In genomic region chr3:46907960-46908293, GRCh38 we compare ENCODE assay signal across 18 cellular contexts. TPM values are rescaled to one million over a fixed set of nuclear protein-coding genes. Genes with fewer than 3 reads are reported as not detected.
DNase-seq lines count a peak whose midpoint lies in the region; ATAC-seq, FAIRE-seq and TF ChIP-seq lines count a peak whose summit lies in the region.
"Had no signal": no experiment of that assay in that cellular context is flagged by ENCODE, and none has a peak within 500 bp of the region (broad histone marks: within the 10 kb centered on the region; RNA-seq: fewer than 3 reads in every experiment).

No MANE protein-coding gene starts in this region.

- CTCF ChIA-PET in A549 (lab: Yijun Ruan, JAX), result interaction anchor here (0.9 to 2.6 kb wide), 5 partner anchors 7 to 205 kb away, joined by 3 to 39 read pairs (median 14); no protein-coding TSS in a partner anchor
- CTCF ChIA-PET in Calu3 (lab: Charles Lee), result no interaction called here
- CTCF ChIA-PET in OCI-LY7 (lab: Charles Lee; ENCODE audit: unreplicated experiment), result no interaction called here

- intact Hi-C loops in Calu3 (cut with micrococcal nuclease; ENCODE audit: unreplicated experiment), result loop anchor here (5.0 kb wide), 1 partner anchor 41 kb away; no protein-coding TSS in a partner anchor
- intact Hi-C loops in OCI-LY7 (cut with micrococcal nuclease; ENCODE audit: unreplicated experiment), result no loop called here

- TF ChIP-seq CTCF in A549 (IDR thresholded peaks at IDR 0.05) (0 out of 3 replicates have a peak, but pooled peaks have one; percentile 9), Calu3 (IDR thresholded peaks at IDR 0.05; ENCODE audit: unreplicated experiment) (no peak), OCI-LY7 (conservative IDR thresholded peaks at IDR 0.05; ENCODE audit: low read length) (0 out of 2 replicates have a peak, but pooled peaks have one; percentile 43)

- no peak for TF ChIP-seq EP300 in A549 (IDR thresholded peaks at IDR 0.05)

- no peaks in the 10 kb centered on the region for H3K79me2 ChIP-seq in OCI-LY7 (ENCODE audit: insufficient read depth, low read depth, low read length)

- no peak overlapping the region for H3K27ac Mint-ChIP-seq in Calu3 (ENCODE audit: unreplicated experiment)
- H3K27ac Mint-ChIP-seq: CD14-positive monocyte; CD8-positive, alpha-beta T cell; H9; IgD-negative memory B cell had no signal

- H3K4me1 ChIP-seq in A549, result peaks cover 9% of the 10 kb centered on the region; the same call in 2 of the 3 replicates
- peaks cover 11% of the 10 kb centered on the region for H3K4me1 ChIP-seq in OCI-LY7 (ENCODE audit: insufficient read depth, low read length, poor library complexity, severe bottlenecking)
- H3K4me1 ChIP-seq: Caco-2 had no signal

- no peaks in the 10 kb centered on the region for H3K9me2 ChIP-seq in OCI-LY7 (ENCODE audit: insufficient read depth, low read length)

- DNase-seq in A549 (ENCODE audit: low read depth in 1 of 2, low spot score in 1 of 2) (no peak), Calu3 (no peak), OCI-LY7 (ENCODE audit: low spot score) (no peak), frontal cortex (ENCODE audit: low spot score in 2 of 2) (no peak), NCI-H1048 (lab: John Stamatoyannopoulos, UW) (no peak), MG63 (no peak), COR-L47 (lab: John Stamatoyannopoulos, UW) (no peak), NAMALWA (ENCODE audit: low spot score) (no peak)
- DNase-seq: DMS53, GF-D8, GOT3, H9 had no signal

- H2AFZ ChIP-seq in OCI-LY7 (ENCODE audit: low read length), result no peak overlapping the region

- no peak for TF ChIP-seq POLR2A in A549 (IDR thresholded peaks at IDR 0.05; ENCODE audit: low read length)

- H4K20me1 ChIP-seq in OCI-LY7 (ENCODE audit: insufficient read depth, low read length), result no peaks in the 10 kb centered on the region

- no peak for ATAC-seq in A549
- ATAC-seq: CD8-positive, alpha-beta T cell had no signal

- no peaks in the 10 kb centered on the region for H3K9me3 ChIP-seq in A549
- no peaks in the 10 kb centered on the region for H3K9me3 ChIP-seq in OCI-LY7 (ENCODE audit: low read length)
- no peaks in the 10 kb centered on the region for H3K9me3 ChIP-seq in MG63
- H3K9me3 ChIP-seq: Caco-2 had no signal

- no peaks in the 10 kb centered on the region for H3K36me3 Mint-ChIP-seq in Calu3 (ENCODE audit: insufficient read depth, unreplicated experiment)
- H3K36me3 Mint-ChIP-seq: CD8-positive, alpha-beta T cell; IgD-negative memory B cell had no signal

- H3K4me3 ChIP-seq in A549, result no peak overlapping the region
- H3K4me3 ChIP-seq in OCI-LY7 (ENCODE audit: low read depth, low read length, poor library complexity, severe bottlenecking), result no peak overlapping the region
- no peak overlapping the region for H3K4me3 ChIP-seq in MG63

- TF ChIP-seq RAD21 in A549 (conservative IDR thresholded peaks at IDR 0.05 in 1 of 2, IDR thresholded peaks at IDR 0.05 in 1 of 2), result no peak

- H3K27me3 Mint-ChIP-seq in Calu3 (ENCODE audit: unreplicated experiment), result no peaks in the 10 kb centered on the region
- H3K27me3 Mint-ChIP-seq: IgD-negative memory B cell had no signal

- H3K36me3 ChIP-seq in OCI-LY7 (ENCODE audit: insufficient read depth, low read length) (no peaks in the 10 kb centered on the region), MG63 (no peaks in the 10 kb centered on the region)

- POLR2A ChIA-PET in A549 (lab: Yijun Ruan, JAX), result no interaction called here
- POLR2A ChIA-PET in OCI-LY7 (lab: Charles Lee), result no interaction called here

- H3K27ac ChIP-seq in A549 (no peak overlapping the region), OCI-LY7 (ENCODE audit: low read depth, low read length, poor library complexity, severe bottlenecking) (no peak overlapping the region)

- H3K4me1 Mint-ChIP-seq in Calu3 (ENCODE audit: low read depth, unreplicated experiment), result peaks cover 7% of the 10 kb centered on the region

- H3K4me2 ChIP-seq in A549 (no peak overlapping the region), OCI-LY7 (ENCODE audit: low read length) (no peak overlapping the region)

- no peak for FAIRE-seq in A549 (lab: Jason Lieb, UNC)
- peak; percentile 6 for FAIRE-seq in frontal cortex (lab: Jason Lieb, UNC)

- no peak overlapping the region for H3K4me3 Mint-ChIP-seq in Calu3 (ENCODE audit: low read depth, unreplicated experiment)
- H3K4me3 Mint-ChIP-seq: CD14-positive monocyte; CD8-positive, alpha-beta T cell; H9; IgD-negative memory B cell had no signal

- BruUV-seq in Calu3 (replicated peaks; lab: Mats Ljungman, UMichigan), result TSS peak; percentile 22
- no TSS peak for BruUV-seq in OCI-LY7 (replicated peaks; lab: Mats Ljungman, UMichigan)

- 9% methylated on average over 1 of the region's 1 CpG for WGBS in A549 (ENCODE audit: missing lambda C conversion rate)

- no peaks in the 10 kb centered on the region for H3K27me3 ChIP-seq in MG63

- no peaks in the 10 kb centered on the region for H3K9me3 Mint-ChIP-seq in Calu3 (ENCODE audit: low read depth, unreplicated experiment)
- H3K9me3 Mint-ChIP-seq: CD8-positive, alpha-beta T cell; H9; IgD-negative memory B cell had no signal

TF ChIP-seq in A549, 52 proteins besides CTCF, POLR2A, EP300 and RAD21:
- TF ChIP-seq EHMT2 (IDR thresholded peaks at IDR 0.05; ENCODE audit: low read depth) (no peak), CBX8 (IDR thresholded peaks at IDR 0.05) (no peak), ZSCAN20 (CRISPR knock-in tag; IDR thresholded peaks at IDR 0.05) (no peak), MAFK (IDR thresholded peaks at IDR 0.05; ENCODE audit: partially characterized antibody) (no peak), FOXS1 (CRISPR knock-in tag; IDR thresholded peaks at IDR 0.05) (no peak), HOXB5 (CRISPR knock-in tag; IDR thresholded peaks at IDR 0.05) (no peak), EHF (CRISPR knock-in tag; IDR thresholded peaks at IDR 0.05) (no peak), PBX3 (IDR thresholded peaks at IDR 0.05) (no peak), TFCP2L1 (CRISPR knock-in tag; IDR thresholded peaks at IDR 0.05) (no peak), RARB (CRISPR knock-in tag; IDR thresholded peaks at IDR 0.05) (no peak), ESRRA (IDR thresholded peaks at IDR 0.05; ENCODE audit: borderline replicate concordance, low read length) (no peak), JUNB (IDR thresholded peaks at IDR 0.05) (no peak), HES2 (IDR thresholded peaks at IDR 0.05) (no peak)

RNA-seq across cellular contexts. Expression of gene PTH1R, which starts 30.4 kb away (rescaled TPM):
- polyA plus RNA-seq in A549 (2011; rRNA removed) (0.20 and 0.45 TPM in 2 replicates), A549 (2017; fragmentation: RNase III; extraction: RNeasy Plus Mini Kit Qiagen cat#74134 plus additional on column Dnase treatment) (0.53 to 0.76 TPM (median 0.54 TPM) in 3 replicates)
- 0.63 and 0.83 TPM in 2 replicates for polyA plus RNA-seq in A549 (2012; cell fraction: cytosol; rRNA removed)
- 1.7 and 2.2 TPM in 2 replicates for polyA plus RNA-seq in A549 (2012; cell fraction: nucleus; rRNA removed)
- 0.24 and 0.87 TPM in 2 replicates for polyA minus RNA-seq in A549 (2011; rRNA and poly(A)+ RNA removed)
- total RNA-seq in Calu3 (2022) (not detected in 2 replicates), OCI-LY7 (2022) (not detected in 2 replicates), frontal cortex (2.0 TPM)
- not detected in 2 replicates for total RNA-seq in OCI-LY7 (2014; rRNA removed; shearing (Covaris generic))
- not detected in 2 replicates for total RNA-seq in MG63 (2014; rRNA removed; shearing (Covaris generic); ENCODE audit: low replicate concordance)
- total RNA-seq: CD8-positive, alpha-beta T cell; HT-29 had no signal
- polyA plus RNA-seq: CD14-positive monocyte, IgD-negative memory B cell had no signal

RNA-seq across cellular contexts. Expression of gene MYL3, which starts 44.7 kb away (rescaled TPM):
- polyA plus RNA-seq in A549 (2011; rRNA removed) (not detected in 2 replicates), A549 (2017; fragmentation: RNase III; extraction: RNeasy Plus Mini Kit Qiagen cat#74134 plus additional on column Dnase treatment) (0.25 TPM in 1 of 3 replicates, not detected in the others)
- polyA plus RNA-seq in A549 (2012; cell fraction: cytosol; rRNA removed), result 0.09 and 0.13 TPM in 2 replicates
- not detected in 2 replicates for polyA plus RNA-seq in A549 (2012; cell fraction: nucleus; rRNA removed)
- polyA minus RNA-seq in A549 (2011; rRNA and poly(A)+ RNA removed), result not detected in 2 replicates
- total RNA-seq in Calu3 (2022) (not detected in 2 replicates), OCI-LY7 (2022) (not detected in 2 replicates), frontal cortex (not detected)
- total RNA-seq in OCI-LY7 (2014; rRNA removed; shearing (Covaris generic)), result not detected in 2 replicates
- total RNA-seq in MG63 (2014; rRNA removed; shearing (Covaris generic); ENCODE audit: low replicate concordance), result not detected in 2 replicates
- total RNA-seq: A673; CD8-positive, alpha-beta T cell; HT-29 had no signal
- polyA plus RNA-seq: CD14-positive monocyte, IgD-negative memory B cell had no signal
